ENCODE assay signal across 30 cellular contexts in genomic region chr2:46173030-46173429, GRCh38.
"Had no signal": no experiment of that assay in that cellular context is flagged by ENCODE, and none has a peak within 500 bp of the region (broad histone marks: within the 10 kb centered on the region; RNA-seq: fewer than 3 reads in every experiment).

No MANE protein-coding gene starts in this region.

- H3K27me3 ChIP-seq: adrenal gland, body of pancreas, testis, transverse colon had no signal

- FAIRE-seq: colon, endometrium, urothelium cell line had no signal

- H3K27me3 Mint-ChIP-seq: activated CD4-positive, alpha-beta T cell treated with anti-CD3 and anti-CD28 coated beads for 36 hours; activated CD8-positive, alpha-beta memory T cell treated with anti-CD3 and anti-CD28 coated beads, Interleukin-2, amount 10 ng/mL, durations not matched to agents 7 days and 5 days; activated naive CD8-positive, alpha-beta T cell treated with anti-CD3 and anti-CD28 coated beads for 36 hours; natural killer cell treated with Interleukin-12 subunit alpha and Interleukin-12 subunit beta and Interleukin-15 and Interleukin-18, amount 100 ng/mL, for 72 hours; T-cell had no signal

- H3K27ac ChIP-seq: adrenal gland, body of pancreas, testis, transverse colon had no signal

- H3K9me3 ChIP-seq: adrenal gland, body of pancreas, mucosa of descending colon, testis, transverse colon had no signal

- H3K9me3 Mint-ChIP-seq: activated naive CD8-positive, alpha-beta T cell treated with anti-CD3 and anti-CD28 coated beads for 36 hours; immature natural killer cell; natural killer cell treated with Interleukin-12 subunit alpha and Interleukin-12 subunit beta and Interleukin-15 and Interleukin-18, amount 100 ng/mL, for 72 hours; T-cell had no signal

- H3K4me1 ChIP-seq: adrenal gland, body of pancreas, testis had no signal

- H3K36me3 Mint-ChIP-seq: activated naive CD8-positive, alpha-beta T cell treated with anti-CD3 and anti-CD28 coated beads for 36 hours; natural killer cell treated with Interleukin-12 subunit alpha and Interleukin-12 subunit beta and Interleukin-15 and Interleukin-18, amount 100 ng/mL, for 72 hours; T-cell had no signal

- ATAC-seq: activated CD4-positive, alpha-beta T cell treated with anti-CD3 and anti-CD28 coated beads for 36 hours; activated CD8-positive, alpha-beta memory T cell treated with anti-CD3 and anti-CD28 coated beads, Interleukin-2, amount 10 ng/mL, durations not matched to agents 7 days and 5 days; activated CD8-positive, alpha-beta T cell treated with anti-CD3 and anti-CD28 coated beads, Interleukin-2, amount 10 ng/mL, durations not matched to agents 7 days and 5 days; body of pancreas; left lobe of liver; natural killer cell treated with Interleukin-12 subunit alpha and Interleukin-12 subunit beta and Interleukin-15 and Interleukin-18, amount 100 ng/mL, for 72 hours; stimulated activated naive CD8-positive, alpha-beta T cell treated with anti-CD3 and anti-CD28 coated beads, Interleukin-15, Interleukin-2, amounts not matched to agents 100 U/mL and 50 U/mL, for 24 hours; T-cell had no signal

- H3K27ac Mint-ChIP-seq: activated CD4-positive, alpha-beta T cell treated with anti-CD3 and anti-CD28 coated beads for 36 hours; activated CD8-positive, alpha-beta memory T cell treated with anti-CD3 and anti-CD28 coated beads, Interleukin-2, amount 10 ng/mL, durations not matched to agents 7 days and 5 days; activated CD8-positive, alpha-beta T cell treated with anti-CD3 and anti-CD28 coated beads, Interleukin-2, amount 10 ng/mL, durations not matched to agents 7 days and 5 days; activated naive CD8-positive, alpha-beta T cell treated with anti-CD3 and anti-CD28 coated beads for 36 hours; natural killer cell treated with Interleukin-12 subunit alpha and Interleukin-12 subunit beta and Interleukin-15 and Interleukin-18, amount 100 ng/mL, for 72 hours; T-cell had no signal

- H3K4me3 ChIP-seq: adrenal gland, body of pancreas, lung, mucosa of descending colon, testis, transverse colon had no signal

- H3K36me3 ChIP-seq: adrenal gland, transverse colon had no signal

- H3K4me3 Mint-ChIP-seq: activated CD4-positive, alpha-beta T cell treated with anti-CD3 and anti-CD28 coated beads for 36 hours; activated CD8-positive, alpha-beta memory T cell treated with anti-CD3 and anti-CD28 coated beads, Interleukin-2, amount 10 ng/mL, durations not matched to agents 7 days and 5 days; activated CD8-positive, alpha-beta T cell treated with anti-CD3 and anti-CD28 coated beads, Interleukin-2, amount 10 ng/mL, durations not matched to agents 7 days and 5 days; activated naive CD8-positive, alpha-beta T cell treated with anti-CD3 and anti-CD28 coated beads for 36 hours; immature natural killer cell; natural killer cell treated with Interleukin-12 subunit alpha and Interleukin-12 subunit beta and Interleukin-15 and Interleukin-18, amount 100 ng/mL, for 72 hours; T-cell had no signal

- DNase-seq: activated CD4-positive, alpha-beta T cell treated with anti-CD3 and anti-CD28 coated beads for 36 hours; activated CD4-positive, CD25-positive, alpha-beta regulatory T cell; activated CD8-positive, alpha-beta memory T cell treated with anti-CD3 and anti-CD28 coated beads, Interleukin-2, amount 10 ng/mL, durations not matched to agents 7 days and 5 days; activated CD8-positive, alpha-beta T cell treated with anti-CD3 and anti-CD28 coated beads, Interleukin-2, amount 10 ng/mL, durations not matched to agents 7 days and 5 days; activated effector memory CD4-positive, alpha-beta T cell treated with Interleukin-2 at 50 U/mL for 16 hours; activated naive CD4-positive, alpha-beta T cell treated with Interleukin-2 at 50 U/mL for 16 hours; activated naive CD8-positive, alpha-beta T cell treated with anti-CD3 and anti-CD28 coated beads for 36 hours; adrenal gland; aorta; body of pancreas; dermis blood vessel endothelial cell; effector CD8-positive, alpha-beta T cell; head of caudate nucleus; hypothalamus; immature natural killer cell; kidney glomerular epithelial cell; mucosa of descending colon; right cardiac atrium; stimulated activated CD4-positive, alpha-beta T cell treated with anti-CD3 and anti-CD28 coated beads, Interleukin-12 subunit alpha, Interleukin-12 subunit beta, amount 100 ng/mL, for 4 hours; stimulated activated CD4-positive, alpha-beta T cell treated with anti-CD3 and anti-CD28 coated beads, Interleukin-4, amount 100 ng/mL, for 1 hour; stimulated activated naive CD8-positive, alpha-beta T cell treated with anti-CD3 and anti-CD28 coated beads, Interleukin-15, Interleukin-2, amounts not matched to agents 100 U/mL and 50 U/mL, for 24 hours; T-cell; testis; transverse colon had no signal
